17 cellular contexts compared by ENCODE assay signal in genomic region chr7:107951896-107952295, GRCh38. TPM values are rescaled to one million over a fixed set of nuclear protein-coding genes. Genes with fewer than 3 reads are reported as not detected.
DNase-seq lines count a peak whose midpoint lies in the region; TF ChIP-seq lines count a peak whose summit lies in the region.
"Had no signal": no experiment of that assay in that cellular context is flagged by ENCODE, and none has a peak within 500 bp of the region (broad histone marks: within the 10 kb centered on the region; RNA-seq: fewer than 3 reads in every experiment).

No MANE protein-coding gene starts in this region.

- WGBS in suprapubic skin = 85% methylated on average over 9 of the region's 9 CpGs

- CTCF ChIA-PET in Calu3 (lab: Charles Lee) = no interaction called here

- H3K27ac Mint-ChIP-seq in Calu3 (ENCODE audit: unreplicated experiment) = no peak overlapping the region
- H3K27ac Mint-ChIP-seq: natural killer cell treated with Interleukin-12 subunit alpha and Interleukin-12 subunit beta and Interleukin-15 and Interleukin-18, amount 100 ng/mL, for 72 hours had no signal

- peaks cover 55% of the 10 kb centered on the region for H3K4me1 ChIP-seq in SJCRH30
- peaks cover 58% of the 10 kb centered on the region for H3K4me1 ChIP-seq in fibroblast of lung (ENCODE audit: control insufficient read depth, extremely low read depth, insufficient read depth, low read length)
- peaks cover 54% of the 10 kb centered on the region for H3K4me1 ChIP-seq in osteoblast (ENCODE audit: insufficient read depth, low read length)
- H3K4me1 ChIP-seq in suprapubic skin = peaks cover 4% of the 10 kb centered on the region

- DNase-seq in Calu3 = peak; percentile 41
- no peak for DNase-seq in SJCRH30
- no peak for DNase-seq in fibroblast of lung (ENCODE audit: low read depth in 2 of 2)
- DNase-seq in osteoblast (ENCODE audit: insufficient read length, low spot score, missing footprints) = no peak
- no peak for DNase-seq in suprapubic skin (ENCODE audit: low spot score in 2 of 2)
- no peak for DNase-seq in AG08396 (ENCODE audit: low spot score)
- no peak for DNase-seq in effector CD8-positive, alpha-beta T cell (lab: John Stamatoyannopoulos, UW)
- no peak for DNase-seq in activated CD8-positive, alpha-beta memory T cell treated with anti-CD3 and anti-CD28 coated beads, Interleukin-2, amount 50 U/mL, for 4 hours
- DNase-seq: activated CD4-positive, alpha-beta T cell treated with anti-CD3 and anti-CD28 coated beads, Interleukin-2, amount 50 U/mL, for 1 hour; activated T-cell treated with anti-CD3 and anti-CD28 coated beads, Interleukin-2, amount 50 U/mL, for 48 hours; AML-193; NCI-H1092 treated with DMSO at 0.1 percent for 48 hours; NCI-H2171; SHP77; stimulated activated CD4-positive, alpha-beta T cell treated with anti-CD3 and anti-CD28 coated beads, Interleukin-2, amount 100 ng/mL, for 48 hours had no signal

- TF ChIP-seq POLR2A in suprapubic skin (IDR thresholded peaks at IDR 0.05) = no peak

- H4K20me1 ChIP-seq in fibroblast of lung (ENCODE audit: control insufficient read depth, extremely low read depth, insufficient read depth, low read length) (no peaks in the 10 kb centered on the region), osteoblast (ENCODE audit: insufficient read depth, low read length) (no peaks in the 10 kb centered on the region)

- H2AFZ ChIP-seq in fibroblast of lung (ENCODE audit: low read length) (no peak overlapping the region), osteoblast (ENCODE audit: low read length) (no peak overlapping the region)

- peaks cover 59% of the 10 kb centered on the region for H3K36me3 ChIP-seq in SJCRH30
- H3K36me3 ChIP-seq in fibroblast of lung (ENCODE audit: control insufficient read depth, insufficient read depth, low read length) = peaks cover 44% of the 10 kb centered on the region
- H3K36me3 ChIP-seq in osteoblast (ENCODE audit: insufficient read depth, low read length) = peaks cover 83% of the 10 kb centered on the region
- H3K36me3 ChIP-seq in suprapubic skin = peaks cover 33% of the 10 kb centered on the region

- no peak overlapping the region for H3K4me3 ChIP-seq in SJCRH30
- no peak overlapping the region for H3K4me3 ChIP-seq in fibroblast of lung (replicated peaks in 1 of 4; ENCODE audit: control extremely low read depth in 1 of 4, insufficient read depth in 1 of 4, low read depth in 3 of 4, low read length in 4 of 4)
- no peak overlapping the region for H3K4me3 ChIP-seq in osteoblast (ENCODE audit: insufficient read depth, low read length)
- no peak overlapping the region for H3K4me3 ChIP-seq in suprapubic skin
- H3K4me3 ChIP-seq: right lobe of liver had no signal

- H3K9ac ChIP-seq in fibroblast of lung (ENCODE audit: insufficient read depth, low read length) = no peak overlapping the region

- H3K27me3 Mint-ChIP-seq in Calu3 (ENCODE audit: unreplicated experiment) = no peaks in the 10 kb centered on the region

- H3K79me2 ChIP-seq in fibroblast of lung (ENCODE audit: control insufficient read depth, insufficient read depth, low read length) (no peaks in the 10 kb centered on the region), osteoblast (ENCODE audit: insufficient read depth, low read length) (peaks cover 8% of the 10 kb centered on the region)

- H3K4me2 ChIP-seq in fibroblast of lung (ENCODE audit: extremely low read depth, insufficient read depth, low read length) = no peak overlapping the region
- H3K4me2 ChIP-seq in osteoblast (ENCODE audit: insufficient read depth, low read length) = no peak overlapping the region

- no peak overlapping the region for H3K4me3 Mint-ChIP-seq in Calu3 (ENCODE audit: low read depth, unreplicated experiment)
- H3K4me3 Mint-ChIP-seq: natural killer cell treated with Interleukin-12 subunit alpha and Interleukin-12 subunit beta and Interleukin-15 and Interleukin-18, amount 100 ng/mL, for 72 hours had no signal

- no peaks in the 10 kb centered on the region for H3K9me3 ChIP-seq in SJCRH30 (replicated peaks)
- H3K9me3 ChIP-seq in fibroblast of lung (ENCODE audit: control insufficient read depth, insufficient read depth, low read depth, low read length) = no peaks in the 10 kb centered on the region
- no peaks in the 10 kb centered on the region for H3K9me3 ChIP-seq in osteoblast (ENCODE audit: low read depth, low read length)
- no peaks in the 10 kb centered on the region for H3K9me3 ChIP-seq in suprapubic skin
- H3K9me3 ChIP-seq: right lobe of liver had no signal

- H3K27ac ChIP-seq in SJCRH30 = peak overlapping the region; percentile 0; the same call in 1 of the 2 replicates
- H3K27ac ChIP-seq in fibroblast of lung (ENCODE audit: insufficient read depth, low read length) = peak overlapping the region; percentile 43
- peak overlapping the region; percentile 43 for H3K27ac ChIP-seq in osteoblast (ENCODE audit: low read depth, low read length)
- H3K27ac ChIP-seq in suprapubic skin = no peak overlapping the region
- H3K27ac ChIP-seq: right lobe of liver had no signal

- TF ChIP-seq EP300 in suprapubic skin (IDR thresholded peaks at IDR 0.05) = no peak

- no peaks in the 10 kb centered on the region for H3K9me3 Mint-ChIP-seq in Calu3 (ENCODE audit: low read depth, unreplicated experiment)
- H3K9me3 Mint-ChIP-seq: natural killer cell treated with Interleukin-12 subunit alpha and Interleukin-12 subunit beta and Interleukin-15 and Interleukin-18, amount 100 ng/mL, for 72 hours had no signal

- peaks cover 35% of the 10 kb centered on the region for H3K4me1 Mint-ChIP-seq in Calu3 (ENCODE audit: low read depth, unreplicated experiment)

- TF ChIP-seq CTCF in Calu3 (IDR thresholded peaks at IDR 0.05; ENCODE audit: unreplicated experiment) = no peak
- TF ChIP-seq CTCF in fibroblast of lung (conservative IDR thresholded peaks at IDR 0.05 in 1 of 2, IDR thresholded peaks at IDR 0.05 in 1 of 2; ENCODE audit: low read depth in 1 of 2, low read length in 2 of 2) = no peak
- no peak for TF ChIP-seq CTCF in osteoblast (IDR thresholded peaks at IDR 0.05; ENCODE audit: extremely low read depth, low read depth, low read length)
- TF ChIP-seq CTCF in suprapubic skin (IDR thresholded peaks at IDR 0.05) = no peak

- intact Hi-C loops in Calu3 (cut with micrococcal nuclease; ENCODE audit: unreplicated experiment) = loop anchor here (5.0 kb wide), 2 partner anchors 45 to 195 kb away; no protein-coding TSS in a partner anchor

- peaks cover 59% of the 10 kb centered on the region for H3K36me3 Mint-ChIP-seq in Calu3 (ENCODE audit: insufficient read depth, unreplicated experiment)
- H3K36me3 Mint-ChIP-seq: natural killer cell treated with Interleukin-12 subunit alpha and Interleukin-12 subunit beta and Interleukin-15 and Interleukin-18, amount 100 ng/mL, for 72 hours had no signal

- H3K27me3 ChIP-seq in SJCRH30 = no peaks in the 10 kb centered on the region
- H3K27me3 ChIP-seq in fibroblast of lung (ENCODE audit: control insufficient read depth, insufficient read depth, low read length) = no peaks in the 10 kb centered on the region
- no peaks in the 10 kb centered on the region for H3K27me3 ChIP-seq in osteoblast (ENCODE audit: insufficient read depth, low read length)
- no peaks in the 10 kb centered on the region for H3K27me3 ChIP-seq in suprapubic skin
- H3K27me3 ChIP-seq: right lobe of liver had no signal

- no TSS peak for BruUV-seq in Calu3 (replicated peaks; lab: Mats Ljungman, UMichigan)

RNA-seq across cellular contexts. Expression of gene LAMB1, which starts 51.1 kb away (rescaled TPM):
- total RNA-seq in Calu3 (2022) (181 and 240 TPM in 2 replicates), fibroblast of lung (440 and 516 TPM in 2 replicates), osteoblast (410 and 488 TPM in 2 replicates), suprapubic skin (100 to 1,000 TPM in 1 of 4 donors, 10 to 100 TPM in 3; 76.7 to 216 (median 84.6) TPM)
- 100 and 106 TPM in 2 replicates for total RNA-seq in SJCRH30 (2014; rRNA removed; shearing (Covaris generic))
- polyA plus RNA-seq in fibroblast of lung = 136 and 428 TPM in 2 replicates
- polyA plus RNA-seq in fibroblast of lung (2012) = 196 and 578 TPM in 2 replicates
- polyA minus RNA-seq in fibroblast of lung (ENCODE audit: low replicate concordance) = 977 and 1,802 TPM in 2 replicates
- total RNA-seq: natural killer cell treated with Interleukin-12 subunit alpha and Interleukin-12 subunit beta and Interleukin-15 and Interleukin-18, amount 100 ng/mL, for 72 hours had no signal
